13 cellular contexts compared by ENCODE assay signal in genomic region chr21:38440746-38441145, GRCh38. TPM values are rescaled to one million over a fixed set of nuclear protein-coding genes. Genes with fewer than 3 reads are reported as not detected.
DNase-seq lines count a peak whose midpoint lies in the region; ATAC-seq, FAIRE-seq and TF ChIP-seq lines count a peak whose summit lies in the region.
"Had no signal": no experiment of that assay in that cellular context is flagged by ENCODE, and none has a peak within 500 bp of the region (broad histone marks: within the 10 kb centered on the region; RNA-seq: fewer than 3 reads in every experiment).

No MANE protein-coding gene starts in this region.

- no peak overlapping the region for H2AFZ ChIP-seq in trophoblast cell (ENCODE audit: insufficient read depth, low read length, poor library complexity)

- H3K27ac ChIP-seq in trophoblast cell (ENCODE audit: low read depth, low read length): no peak overlapping the region

- peak overlapping the region; percentile 19 for H2BK5ac ChIP-seq in trophoblast cell (ENCODE audit: low read depth, low read length, poor library complexity)

- H4K12ac ChIP-seq in trophoblast cell (ENCODE audit: low read depth, low read length): no peak overlapping the region

- no peak overlapping the region for H3K9ac ChIP-seq in trophoblast cell (ENCODE audit: low read length)

- DNase-seq in GF-D8 (lab: John Stamatoyannopoulos, UW): peak; percentile 29
- peak; percentile 98 for DNase-seq in RCC 7860 (ENCODE audit: low spot score)
- DNase-seq in epithelial cell of esophagus (ENCODE audit: low read depth): peak; percentile 83
- peak; percentile 60 to 69 for DNase-seq in trophoblast cell
- no peak for DNase-seq in head of caudate nucleus
- no peak for DNase-seq in NCI-H1417 treated with DMSO at 0.1 percent for 48 hours (lab: John Stamatoyannopoulos, UW)
- DNase-seq: activated CD4-positive, alpha-beta T cell treated with anti-CD3 and anti-CD28 coated beads for 4 hours; activated naive CD8-positive, alpha-beta T cell treated with anti-CD3 and anti-CD28 coated beads, Interleukin-2, amount 10 ng/mL, durations not matched to agents 7 days and 5 days; NCI-H1694; stimulated activated CD4-positive, alpha-beta T cell treated with anti-CD3 and anti-CD28 coated beads, Interleukin-2, amount 100 ng/mL, for 48 hours; substantia nigra had no signal

- no CpG with 5 or more reads among the region's 5 CpGs for WGBS in trophoblast cell (ENCODE audit: extremely low coverage, insufficient coverage, insufficient read length)

- no peak overlapping the region for H3K18ac ChIP-seq in trophoblast cell (ENCODE audit: low read length)

- ATAC-seq in GM18517 (IDR thresholded peaks at IDR 0.05; ENCODE audit: unreplicated experiment) (no peak), HG03378 (IDR thresholded peaks at IDR 0.05; ENCODE audit: unreplicated experiment) (no peak)

- peak; percentile 94 for FAIRE-seq in RCC 7860 (lab: Jason Lieb, UNC)

- no peaks in the 10 kb centered on the region for H3K79me2 ChIP-seq in trophoblast cell (ENCODE audit: control insufficient read depth, insufficient read depth, low read length, poor library complexity)

- peaks cover 9% of the 10 kb centered on the region for H3K79me1 ChIP-seq in trophoblast cell (ENCODE audit: low read length)

- no peaks in the 10 kb centered on the region for H3K27me3 ChIP-seq in trophoblast cell (ENCODE audit: insufficient read depth, low read length)

- H4K8ac ChIP-seq in trophoblast cell (ENCODE audit: low read depth, low read length): no peak overlapping the region

- H3K14ac ChIP-seq in trophoblast cell (ENCODE audit: low read length): peak overlapping the region; percentile 4

- H2BK120ac ChIP-seq in trophoblast cell (ENCODE audit: insufficient read depth, low read length, poor library complexity): no peak overlapping the region

- H3K9me3 ChIP-seq in trophoblast cell (ENCODE audit: insufficient read depth, low read depth, low read length): peaks cover 2% of the 10 kb centered on the region

- H3K4me1 ChIP-seq in trophoblast cell (ENCODE audit: control insufficient read depth in 1 of 2, insufficient read depth in 2 of 2, low read length in 2 of 2): peaks cover 3% of the 10 kb centered on the region in 2 experiments

- no peak overlapping the region for H3K4me3 ChIP-seq in epithelial cell of esophagus (ENCODE audit: low read length)
- H3K4me3 ChIP-seq in trophoblast cell (ENCODE audit: low read depth, low read length): no peak overlapping the region

- H2BK12ac ChIP-seq in trophoblast cell (ENCODE audit: low read length): no peak overlapping the region

- intact Hi-C loops in head of caudate nucleus (cut with DNase I): no loop called here

- H3K36me3 ChIP-seq in trophoblast cell (ENCODE audit: control insufficient read depth in 1 of 2, insufficient read depth in 2 of 2, low read length in 2 of 2): no peaks in the 10 kb centered on the region

- no peak overlapping the region for H3K23ac ChIP-seq in trophoblast cell (ENCODE audit: low read length)

- no peak for TF ChIP-seq CTCF in epithelial cell of esophagus (IDR thresholded peaks at IDR 0.05; ENCODE audit: insufficient read depth, low read depth, low read length, missing control alignments)

- H4K91ac ChIP-seq in trophoblast cell (ENCODE audit: low read depth, low read length): peak overlapping the region; percentile 18

- H2AK5ac ChIP-seq in trophoblast cell (ENCODE audit: low read length): no peak overlapping the region

- H3K4me2 ChIP-seq in trophoblast cell (ENCODE audit: low read length): no peak overlapping the region

- H3K4ac ChIP-seq in trophoblast cell (ENCODE audit: low read depth, low read length): no peak overlapping the region

RNA-seq across cellular contexts. Expression of gene ERG, which starts 57.5 kb away (rescaled TPM):
- 0.01 and 0.08 TPM in 2 replicates for polyA plus RNA-seq in trophoblast cell (2013)

Comparison
In these comparisons a context has a peak if more than half of its experiments do, and no peak if none do; other contexts are left out.
1. DNase-seq: peak in GF-D8 (single experiment), RCC 7860 (single experiment), epithelial cell of esophagus (single experiment) and trophoblast cell (2 of 2); none in head of caudate nucleus (0 of 42) and NCI-H1417 treated with DMSO at 0.1 percent for 48 hours (single experiment).